13 cellular contexts compared by ENCODE assay signal in genomic region chr14:75232597-75232996, GRCh38. TPM values are rescaled to one million over a fixed set of nuclear protein-coding genes. Genes with fewer than 3 reads are reported as not detected.
DNase-seq lines count a peak whose midpoint lies in the region; ATAC-seq and TF ChIP-seq lines count a peak whose summit lies in the region.
"Had no signal": no experiment of that assay in that cellular context is flagged by ENCODE, and none has a peak within 500 bp of the region (broad histone marks: within the 10 kb centered on the region; RNA-seq: fewer than 3 reads in every experiment).

No MANE protein-coding gene starts in this region.

- no peak overlapping the region for H3K9ac ChIP-seq in BLaER1 treated with 17β-estradiol and CSF1 and Interleukin-3, amounts not matched to agents 10 nM and 100 nM
- H3K9ac ChIP-seq: parathyroid adenoma had no signal

- H3K27me3 ChIP-seq in BLaER1 treated with 17β-estradiol and CSF1 and Interleukin-3, amounts not matched to agents 10 nM and 100 nM, result no peaks in the 10 kb centered on the region
- H3K27me3 ChIP-seq in CD8-positive, alpha-beta T cell (ENCODE audit: insufficient read depth, low read length), result no peaks in the 10 kb centered on the region
- H3K27me3 ChIP-seq in psoas muscle (ENCODE audit: insufficient read depth in 3 of 3, low read length in 2 of 3) (no peaks in the 10 kb centered on the region), heart right ventricle (no peaks in the 10 kb centered on the region)

- no peak overlapping the region for H3K4me3 Mint-ChIP-seq in CD8-positive, alpha-beta T cell
- H3K4me3 Mint-ChIP-seq in T-helper 1 cell treated with Interleukin-12 subunit alpha and Interleukin-12 subunit beta and Interleukin-4 antibody, amounts not matched to agents 30 μg/mL and 1 μg/mL, for 36 hours, result no peak overlapping the region
- H3K4me3 Mint-ChIP-seq in activated naive CD4-positive, alpha-beta T cell treated with anti-CD3 and anti-CD28 coated beads, Interleukin-2, amount 50 U/mL, for 24 hours, result no peak overlapping the region
- H3K4me3 Mint-ChIP-seq: CD14-positive monocyte had no signal

- peaks cover 49% of the 10 kb centered on the region for H3K4me1 Mint-ChIP-seq in CD8-positive, alpha-beta T cell (ENCODE audit: low read depth)
- H3K4me1 Mint-ChIP-seq in T-helper 1 cell treated with Interleukin-12 subunit alpha and Interleukin-12 subunit beta and Interleukin-4 antibody, amounts not matched to agents 30 μg/mL and 1 μg/mL, for 36 hours (ENCODE audit: low read depth), result peaks cover 33% of the 10 kb centered on the region
- H3K4me1 Mint-ChIP-seq in activated naive CD4-positive, alpha-beta T cell treated with anti-CD3 and anti-CD28 coated beads, Interleukin-2, amount 50 U/mL, for 24 hours, result peaks cover 67% of the 10 kb centered on the region

- intact Hi-C loops in CD8-positive, alpha-beta T cell (cut with DNase I, micrococcal nuclease), result loop anchor here (1.0 to 10.0 kb wide), 10 partner anchors 14 to 252 kb away; partner anchors contain the start of genes NEK9 (in 1 of the 2) and TMED10 (in 1 of the 2)
- intact Hi-C loops in psoas muscle (cut with DNase I) (loop anchor here (5.0 kb wide), 2 partner anchors 55 to 85 kb away; partner anchors contain the start of gene TMED10 (in 1 of the 2)), heart right ventricle (cut with DNase I) (loop anchor here in 5 of 10 donors (5.0 to 10.0 kb wide), 4 partner anchors 48 to 88 kb away; partner anchors contain the start of gene TMED10 (in 1 of the 5))

- ATAC-seq in CD8-positive, alpha-beta T cell, result peak; percentile 77
- no peak for ATAC-seq in HG02623 (IDR thresholded peaks at IDR 0.05; ENCODE audit: unreplicated experiment)
- no peak for ATAC-seq in psoas muscle
- ATAC-seq in heart right ventricle, result no peak

- no peaks in the 10 kb centered on the region for H3K27me3 Mint-ChIP-seq in CD8-positive, alpha-beta T cell (ENCODE audit: low read depth)
- H3K27me3 Mint-ChIP-seq in T-helper 1 cell treated with Interleukin-12 subunit alpha and Interleukin-12 subunit beta and Interleukin-4 antibody, amounts not matched to agents 30 μg/mL and 1 μg/mL, for 36 hours (ENCODE audit: low read depth), result peaks cover 23% of the 10 kb centered on the region
- no peaks in the 10 kb centered on the region for H3K27me3 Mint-ChIP-seq in activated naive CD4-positive, alpha-beta T cell treated with anti-CD3 and anti-CD28 coated beads, Interleukin-2, amount 50 U/mL, for 24 hours

- DNase-seq in CD8-positive, alpha-beta T cell, result peak; percentile 25 to 71 (median 51)
- no peak for DNase-seq in psoas muscle
- no peak for DNase-seq in heart right ventricle
- DNase-seq: caudate nucleus, mesenchymal stem cell, NCI-H2081 treated with DMSO at 0.1 percent for 48 hours, SW 1271 had no signal

- H3K27ac ChIP-seq in BLaER1 treated with 17β-estradiol and CSF1 and Interleukin-3, amounts not matched to agents 10 nM and 100 nM, result peak overlapping the region in 2 of 11 experiments; percentile 9 to 18; a peak in 2 of 22 replicates
- H3K27ac ChIP-seq in CD8-positive, alpha-beta T cell (ENCODE audit: low read depth, low read length), result peak overlapping the region; percentile 33
- no peak overlapping the region for H3K27ac ChIP-seq in psoas muscle
- no peak overlapping the region for H3K27ac ChIP-seq in heart right ventricle
- H3K27ac ChIP-seq: parathyroid adenoma had no signal

- peaks cover 0 to 12% (median 8%) of the 10 kb centered on the region in 11 experiments; a peak in 15 of 22 replicates for H3K9me3 ChIP-seq in BLaER1 treated with 17β-estradiol and CSF1 and Interleukin-3, amounts not matched to agents 10 nM and 100 nM (replicated peaks in 1 of 11)
- no peaks in the 10 kb centered on the region for H3K9me3 ChIP-seq in CD8-positive, alpha-beta T cell (ENCODE audit: low read length)
- H3K9me3 ChIP-seq in psoas muscle (no peaks in the 10 kb centered on the region), heart right ventricle (peaks cover 0 to 6% (median 0%) of the 10 kb centered on the region in 11 donors)

- H3K4me3 ChIP-seq in BLaER1 treated with 17β-estradiol and CSF1 and Interleukin-3, amounts not matched to agents 10 nM and 100 nM, result no peak overlapping the region
- H3K4me3 ChIP-seq in CD8-positive, alpha-beta T cell (ENCODE audit: low read depth, low read length), result no peak overlapping the region
- H3K4me3 ChIP-seq in psoas muscle (no peak overlapping the region), heart right ventricle (no peak overlapping the region)

- H4K20me1 ChIP-seq in BLaER1 treated with 17β-estradiol and CSF1 and Interleukin-3, amounts not matched to agents 10 nM and 100 nM, result no peaks in the 10 kb centered on the region

- H3K36me3 Mint-ChIP-seq in CD8-positive, alpha-beta T cell, result no peaks in the 10 kb centered on the region
- H3K36me3 Mint-ChIP-seq in T-helper 1 cell treated with Interleukin-12 subunit alpha and Interleukin-12 subunit beta and Interleukin-4 antibody, amounts not matched to agents 30 μg/mL and 1 μg/mL, for 36 hours (ENCODE audit: low read depth), result no peaks in the 10 kb centered on the region
- H3K36me3 Mint-ChIP-seq in activated naive CD4-positive, alpha-beta T cell treated with anti-CD3 and anti-CD28 coated beads, Interleukin-2, amount 50 U/mL, for 24 hours, result no peaks in the 10 kb centered on the region

- H3K4me2 ChIP-seq in BLaER1 treated with 17β-estradiol and CSF1 and Interleukin-3, amounts not matched to agents 10 nM and 100 nM, result peak overlapping the region in 6 of 11 experiments; percentile 8 to 80 (median 26); a peak in 7 of 22 replicates

- peaks cover 78 to 98% (median 92%) of the 10 kb centered on the region in 10 experiments for H3K4me1 ChIP-seq in BLaER1 treated with 17β-estradiol and CSF1 and Interleukin-3, amounts not matched to agents 10 nM and 100 nM
- peaks cover 41% of the 10 kb centered on the region for H3K4me1 ChIP-seq in CD8-positive, alpha-beta T cell (ENCODE audit: insufficient read depth, low read length)
- H3K4me1 ChIP-seq in psoas muscle (peaks cover 31% of the 10 kb centered on the region), heart right ventricle (peaks cover 4 to 74% (median 24%) of the 10 kb centered on the region in 9 donors)

- no peaks in the 10 kb centered on the region for H3K36me3 ChIP-seq in BLaER1 treated with 17β-estradiol and CSF1 and Interleukin-3, amounts not matched to agents 10 nM and 100 nM
- H3K36me3 ChIP-seq in CD8-positive, alpha-beta T cell (ENCODE audit: insufficient read depth, low read length), result no peaks in the 10 kb centered on the region
- no peaks in the 10 kb centered on the region for H3K36me3 ChIP-seq in psoas muscle (ENCODE audit: insufficient read depth in 1 of 2, low read depth in 1 of 2)
- H3K36me3 ChIP-seq in heart right ventricle, result no peaks in the 10 kb centered on the region

- CTCF ChIA-PET in CD8-positive, alpha-beta T cell (lab: Charles Lee), result interaction anchor here (0.7 to 7.4 kb wide), 13 partner anchors 10 to 257 kb away, joined by 3 to 124 read pairs (median 4); no protein-coding TSS in a partner anchor

- POLR2A ChIA-PET in CD8-positive, alpha-beta T cell (lab: Charles Lee), result interaction anchor here (0.8 to 1.4 kb wide), 5 partner anchors 15 to 92 kb away, joined by 3 to 6 read pairs (median 3); no protein-coding TSS in a partner anchor

- TF ChIP-seq CTCF in CD8-positive, alpha-beta T cell (IDR thresholded peaks at IDR 0.05), result no peak
- TF ChIP-seq CTCF in psoas muscle (IDR thresholded peaks at IDR 0.05), result no peak
- peak in 1 of 9 donors; percentile 16 for TF ChIP-seq CTCF in heart right ventricle (IDR thresholded peaks at IDR 0.05)

- WGBS in psoas muscle, 3 donors, result 72 to 79% (median 72%) methylated on average over 2 of the region's 2 CpGs
- WGBS in heart right ventricle, 2 donors, result 76 to 82% methylated on average over 2 of the region's 2 CpGs

- no peaks in the 10 kb centered on the region for H3K9me3 Mint-ChIP-seq in CD8-positive, alpha-beta T cell
- no peaks in the 10 kb centered on the region for H3K9me3 Mint-ChIP-seq in T-helper 1 cell treated with Interleukin-12 subunit alpha and Interleukin-12 subunit beta and Interleukin-4 antibody, amounts not matched to agents 30 μg/mL and 1 μg/mL, for 36 hours
- H3K9me3 Mint-ChIP-seq in activated naive CD4-positive, alpha-beta T cell treated with anti-CD3 and anti-CD28 coated beads, Interleukin-2, amount 50 U/mL, for 24 hours, result no peaks in the 10 kb centered on the region

- H3K27ac Mint-ChIP-seq in CD8-positive, alpha-beta T cell, result peak overlapping the region; percentile 29
- peak overlapping the region; percentile 6 for H3K27ac Mint-ChIP-seq in T-helper 1 cell treated with Interleukin-12 subunit alpha and Interleukin-12 subunit beta and Interleukin-4 antibody, amounts not matched to agents 30 μg/mL and 1 μg/mL, for 36 hours
- peak overlapping the region; percentile 38 for H3K27ac Mint-ChIP-seq in activated naive CD4-positive, alpha-beta T cell treated with anti-CD3 and anti-CD28 coated beads, Interleukin-2, amount 50 U/mL, for 24 hours

RNA-seq across cellular contexts. Expression of gene FOS, which starts 46.0 kb away (rescaled TPM):
- total RNA-seq in CD8-positive, alpha-beta T cell, result 1,000 to 10,000 TPM; 1,826 to 1,941 TPM
- total RNA-seq in psoas muscle (100 to 1,000 TPM in 2 of 4 donors, 10 to 100 TPM in 2; 20.7 to 279 (median 95.1) TPM), heart right ventricle (100 to 1,000 TPM in 3 of 10 donors, 10 to 100 TPM in 6, 1 to 10 TPM in 1; 9.3 to 173 (median 64.0) TPM)
- polyA plus RNA-seq in psoas muscle (10 to 100 TPM; 15.5 to 51.0 (median 33.8) TPM), heart right ventricle (10 to 100 TPM; 17.3 to 49.9 TPM)

RNA-seq across cellular contexts. Expression of gene TMED10, which starts 56.2 kb away (rescaled TPM):
- 100 to 1,000 TPM; 126 to 129 TPM for total RNA-seq in CD8-positive, alpha-beta T cell
- 100 to 1,000 TPM; 128 to 203 (median 159) TPM for total RNA-seq in psoas muscle
- 100 to 1,000 TPM in 2 of 3 donors, 10 to 100 TPM in 1; 88.2 to 255 (median 101) TPM for polyA plus RNA-seq in psoas muscle
- 100 to 1,000 TPM; 219 to 366 (median 294) TPM for total RNA-seq in heart right ventricle
- 100 to 1,000 TPM in 1 of 2 donors, 10 to 100 TPM in 1; 29.1 to 196 TPM for polyA plus RNA-seq in heart right ventricle

Comparison
In these comparisons a context has a peak if more than half of its experiments do, and no peak if none do; other contexts are left out.
1. DNase-seq: peak in CD8-positive, alpha-beta T cell (7 of 7); none in psoas muscle (0 of 2) and heart right ventricle (0 of 2).
2. RNA of gene FOS, which starts 46.0 kb away (total RNA-seq): 1,826 to 1,941 TPM in CD8-positive, alpha-beta T cell; 20.7 to 279 TPM in psoas muscle and 9.3 to 173 TPM in heart right ventricle; every median in the first group is over 4 times any median in the second.
3. Peak in every context shown above with its lines, with median percentiles within 50 percentile points of each other: H3K27ac Mint-ChIP-seq.